Comparison of ENCODE assay signal across 21 cellular contexts in genomic region chr3:81929697-81930096, GRCh38.
DNase-seq lines count a peak whose midpoint lies in the region; ATAC-seq and TF ChIP-seq lines count a peak whose summit lies in the region.
"Had no signal": no experiment of that assay in that cellular context is flagged by ENCODE, and none has a peak within 500 bp of the region (broad histone marks: within the 10 kb centered on the region; RNA-seq: fewer than 3 reads in every experiment).

No MANE protein-coding gene starts in this region.

- no peak for ATAC-seq in left cardiac atrium
- ATAC-seq in GM19455 (IDR thresholded peaks at IDR 0.05; ENCODE audit: unreplicated experiment): no peak
- no peak for ATAC-seq in GM21786 (IDR thresholded peaks at IDR 0.05; ENCODE audit: unreplicated experiment)
- ATAC-seq: HepG2 had no signal

- intact Hi-C loops in left cardiac atrium (cut with DNase I): no loop called here

- no peaks in the 10 kb centered on the region for H3K36me3 ChIP-seq in right atrium auricular region
- H3K36me3 ChIP-seq: BLaER1 treated with 17β-estradiol and CSF1 and Interleukin-3, amounts not matched to agents 10 nM and 100 nM; SJCRH30 had no signal

- H3K4me3 ChIP-seq in right atrium auricular region: no peak overlapping the region
- H3K4me3 ChIP-seq: BLaER1 treated with 17β-estradiol and CSF1 and Interleukin-3, amounts not matched to agents 10 nM and 100 nM; SJCRH30 had no signal

- no peak overlapping the region for H3K27ac ChIP-seq in right atrium auricular region
- H3K27ac ChIP-seq: BLaER1 treated with 17β-estradiol and CSF1 and Interleukin-3, amounts not matched to agents 10 nM and 100 nM; SJCRH30 had no signal

- no peak for TF ChIP-seq CTCF in right atrium auricular region (IDR thresholded peaks at IDR 0.05)

- H3K9me3 ChIP-seq in right atrium auricular region: no peaks in the 10 kb centered on the region
- H3K9me3 ChIP-seq: BLaER1 treated with 17β-estradiol and CSF1 and Interleukin-3, amounts not matched to agents 10 nM and 100 nM; SJCRH30 had no signal

- no peaks in the 10 kb centered on the region for H3K27me3 ChIP-seq in right atrium auricular region
- H3K27me3 ChIP-seq: BLaER1 treated with 17β-estradiol and CSF1 and Interleukin-3, amounts not matched to agents 10 nM and 100 nM; SJCRH30 had no signal

- DNase-seq in left cardiac atrium: peak; percentile 22
- no peak for DNase-seq in right atrium auricular region (ENCODE audit: low spot score)
- DNase-seq in NCI-H1105 (lab: John Stamatoyannopoulos, UW): peak; percentile 19
- DNase-seq in NCI-H748 (lab: John Stamatoyannopoulos, UW; ENCODE audit: unreplicated experiment): peak; percentile 78
- no peak for DNase-seq in HUDEP-2 (lab: John Stamatoyannopoulos, UW; ENCODE audit: unreplicated experiment in 76 of 76)
- DNase-seq: CD4-positive, alpha-beta memory T cell; EL; H9; HFFc6; KG1; NCI-H1092 treated with DMSO at 0.1 percent for 48 hours; NCI-H1694 treated with DMSO at 0.1 percent for 48 hours; NCI-H2107; NCI-H2227 treated with DMSO at 0.1 percent for 48 hours; NK-92 treated with Interleukin-12 subunit alpha and Interleukin-12 subunit beta, amount 100 ng/mL, for 24 hours; T-helper 1 cell had no signal

- no peaks in the 10 kb centered on the region for H3K4me1 ChIP-seq in right atrium auricular region
- H3K4me1 ChIP-seq: BLaER1 treated with 17β-estradiol and CSF1 and Interleukin-3, amounts not matched to agents 10 nM and 100 nM; SJCRH30 had no signal

Comparison
In these comparisons a context has a peak if more than half of its experiments do, and no peak if none do; other contexts are left out.
1. DNase-seq: peak in left cardiac atrium (single experiment), NCI-H1105 (single experiment) and NCI-H748 (single experiment); none in right atrium auricular region (single experiment) and HUDEP-2 (0 of 76).